Comparison of ENCODE assay signal across 28 cellular contexts in the genomic region with DNA sequence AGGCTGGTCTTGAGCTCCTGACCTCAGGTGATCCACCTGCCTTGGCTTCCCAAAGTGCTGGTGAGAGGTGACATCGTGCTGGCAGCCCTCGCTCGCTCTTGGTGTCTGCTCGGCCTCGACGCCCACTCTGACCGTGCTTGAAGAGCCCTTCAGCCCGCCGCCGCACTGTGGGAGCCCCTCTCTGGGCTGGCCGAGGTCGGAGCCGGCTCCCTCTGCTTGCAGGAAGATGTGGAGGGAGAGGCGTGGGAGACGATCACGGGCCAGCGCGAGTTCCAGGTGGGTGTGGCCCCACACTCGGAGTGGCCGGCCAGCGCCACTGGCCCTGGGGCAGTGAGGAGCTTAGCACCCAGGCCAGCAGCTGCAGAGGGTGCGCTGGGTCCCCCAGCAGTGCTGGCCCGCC.
"Had no signal": no experiment of that assay in that cellular context is flagged by ENCODE, and none has a peak within 500 bp of the region (broad histone marks: within the 10 kb centered on the region; RNA-seq: fewer than 3 reads in every experiment).

No MANE protein-coding gene starts in this region.

- DNase-seq: dermis blood vessel endothelial cell; dorsolateral prefrontal cortex; effector CD4-positive, alpha-beta T cell; effector memory CD4-positive, alpha-beta T cell; erythroblast; esophagus squamous epithelium; foreskin fibroblast; foreskin melanocyte; gastrocnemius medialis; glutamatergic neuron; head of caudate nucleus; heart right ventricle; hippocampal formation; immature natural killer cell; islet precursor cell; left cardiac atrium; left lung; left ventricle myocardium superior; lower lobe of right lung; mesenchymal stem cell; mucosa of descending colon; naive B cell had no signal

- H3K4me3 ChIP-seq: coronary artery, dorsolateral prefrontal cortex, esophagus squamous epithelium, gastrocnemius medialis, heart right ventricle, left lung, lower lobe of right lung, mucosa of descending colon had no signal

- H3K9me3 Mint-ChIP-seq: immature natural killer cell had no signal

- H3K27me3 ChIP-seq: dorsolateral prefrontal cortex, gastrocnemius medialis, heart right ventricle, left lung had no signal

- H3K27ac Mint-ChIP-seq: immature natural killer cell, mesothelial cell of epicardium, naive B cell had no signal

- H3K9me3 ChIP-seq: gastrocnemius medialis, left lung, lower lobe of right lung, mucosa of descending colon had no signal

- ATAC-seq: esophagus mucosa, gastrocnemius medialis, heart right ventricle, left cardiac atrium, left lung, left ventricle myocardium superior, lower lobe of right lung, mucosa of descending colon had no signal

- FAIRE-seq: colon, endometrium had no signal

- H3K36me3 ChIP-seq: esophagus squamous epithelium, gastrocnemius medialis, heart right ventricle, left lung, lower lobe of right lung had no signal

- H3K27ac ChIP-seq: coronary artery, dorsolateral prefrontal cortex, epithelial cell of prostate, esophagus squamous epithelium, gastrocnemius medialis, heart right ventricle, left lung, lower lobe of right lung had no signal

- H3K36me3 Mint-ChIP-seq: immature natural killer cell, mesothelial cell of epicardium, naive B cell had no signal

- H3K4me3 Mint-ChIP-seq: immature natural killer cell, mesothelial cell of epicardium, naive B cell had no signal

- H3K4me1 Mint-ChIP-seq: immature natural killer cell, naive B cell had no signal

- H3K4me1 ChIP-seq: esophagus squamous epithelium, gastrocnemius medialis, left lung, lower lobe of right lung had no signal
